Comparison of ENCODE assay signal across 1 cellular context in genomic region chr6:112043032-112044007, GRCh38.
TF ChIP-seq lines count a peak whose summit lies in the region.

No MANE protein-coding gene starts in this region.

TF ChIP-seq in HCT116, 20 proteins besides CTCF, POLR2A, EP300 and RAD21 (continued from another document):
- peak; percentile 5 for TF ChIP-seq ZBTB33 (IDR thresholded peaks at IDR 0.05; ENCODE audit: extremely low read depth, insufficient replicate concordance, low read length)
- peak; percentile 23; the same call in 1 of the 2 replicates for TF ChIP-seq SIN3A (IDR thresholded peaks at IDR 0.05; ENCODE audit: low read depth)
- peak; percentile 23; the same call in 1 of the 2 replicates for TF ChIP-seq CEBPB (IDR thresholded peaks at IDR 0.05; ENCODE audit: low read depth)
- no peak for TF ChIP-seq EZH2 (IDR thresholded peaks at IDR 0.05)
- peak; percentile 81 for TF ChIP-seq YY1 (IDR thresholded peaks at IDR 0.05; ENCODE audit: extremely low read depth, insufficient replicate concordance, low read depth, low read length)
- no peak for TF ChIP-seq EZH2phosphoT487 (IDR thresholded peaks at IDR 0.05; ENCODE audit: borderline replicate concordance)
- TF ChIP-seq POLR2AphosphoS5 (IDR thresholded peaks at IDR 0.05; ENCODE audit: low read depth, low read length), result peak; percentile 64; the same call in 1 of the 2 replicates
- TF ChIP-seq CBX3 (IDR thresholded peaks at IDR 0.05; ENCODE audit: low read depth), result peak; percentile 61
- TF ChIP-seq JUND (IDR thresholded peaks at IDR 0.05), result no peak
- peak; percentile 4; the same call in 1 of the 2 replicates for TF ChIP-seq SP1 (IDR thresholded peaks at IDR 0.05; ENCODE audit: low read depth)
- TF ChIP-seq ATF3 (IDR thresholded peaks at IDR 0.05), result no peak
- no peak for TF ChIP-seq FOSL1 (IDR thresholded peaks at IDR 0.05; ENCODE audit: low read depth)
- peak; percentile 35 for TF ChIP-seq TCF7L2 (IDR thresholded peaks at IDR 0.05; ENCODE audit: borderline replicate concordance, extremely low read depth, insufficient read depth, insufficient read length)
- TF ChIP-seq MAX (IDR thresholded peaks at IDR 0.05), result peak; percentile 21; the same call in 1 of the 2 replicates
TF ChIP-seq in HCT116: peak in this region for 10.
